ENCODE assay signal across 22 cellular contexts in genomic region chr12:131266591-131267467, GRCh38.
"Had no signal": no experiment of that assay in that cellular context is flagged by ENCODE, and none has a peak within 500 bp of the region (broad histone marks: within the 10 kb centered on the region; RNA-seq: fewer than 3 reads in every experiment).

No MANE protein-coding gene starts in this region.

- H3K4me2 ChIP-seq: hepatocyte had no signal

- H3K27ac ChIP-seq: ascending aorta, epithelial cell of prostate, hepatocyte, parathyroid adenoma had no signal

- H3K4me1 Mint-ChIP-seq: activated T-helper 17 cell treated with anti-CD3 and anti-CD28 coated beads, Interleukin-2, amount 50 U/mL, for 72 hours; endodermal cell; memory B cell had no signal

- H3K27me3 Mint-ChIP-seq: activated naive CD8-positive, alpha-beta T cell; activated T-cell treated with anti-CD3 and anti-CD28 coated beads, Interleukin-2, amount 50 U/mL, for 24 hours; activated T-helper 17 cell treated with anti-CD3 and anti-CD28 coated beads, Interleukin-2, amount 50 U/mL, for 72 hours; memory B cell; natural killer cell treated with Interleukin-12 subunit alpha and Interleukin-12 subunit beta and Interleukin-15 and Interleukin-18, amount 100 ng/mL, for 72 hours had no signal

- H3K4me3 Mint-ChIP-seq: activated naive CD8-positive, alpha-beta T cell; activated T-cell treated with anti-CD3 and anti-CD28 coated beads, Interleukin-2, amount 50 U/mL, for 24 hours; activated T-helper 17 cell treated with anti-CD3 and anti-CD28 coated beads, Interleukin-2, amount 50 U/mL, for 72 hours; endodermal cell; memory B cell; natural killer cell treated with Interleukin-12 subunit alpha and Interleukin-12 subunit beta and Interleukin-15 and Interleukin-18, amount 100 ng/mL, for 72 hours; T-helper 2 cell treated with Interferon-gamma antibody and Interleukin-4, amounts not matched to agents 5 μg/mL and 100 μg/mL, for 36 hours had no signal

- H3K36me3 ChIP-seq: adrenal gland, ascending aorta, tibial nerve had no signal

- H3K4me1 ChIP-seq: ascending aorta, parathyroid adenoma had no signal

- H3K9me3 ChIP-seq: adrenal gland, ascending aorta, tibial nerve had no signal

- DNase-seq: activated CD4-positive, alpha-beta T cell treated with anti-CD3 and anti-CD28 coated beads for 1 hour; activated CD4-positive, alpha-beta T cell treated with anti-CD3 and anti-CD28 coated beads, Interleukin-2, amount 50 U/mL, for 1 hour; activated naive CD4-positive, alpha-beta T cell; activated T-cell treated with anti-CD3 and anti-CD28 coated beads, Interleukin-2, amount 50 U/mL, for 24 hours; cerebellar nuclear complex; cortex of kidney; endodermal cell; foreskin fibroblast; right cardiac atrium; stimulated activated CD4-positive, alpha-beta T cell treated with anti-CD3 and anti-CD28 coated beads, Interleukin-4, amount 100 ng/mL, for 24 hours; stimulated activated naive CD4-positive, alpha-beta T cell treated with Interleukin-2 at 50 U/mL for 16 hours had no signal

- H3K36me3 Mint-ChIP-seq: activated naive CD8-positive, alpha-beta T cell; memory B cell; natural killer cell treated with Interleukin-12 subunit alpha and Interleukin-12 subunit beta and Interleukin-15 and Interleukin-18, amount 100 ng/mL, for 72 hours had no signal

- H3K9me3 Mint-ChIP-seq: activated T-cell treated with anti-CD3 and anti-CD28 coated beads, Interleukin-2, amount 50 U/mL, for 24 hours; activated T-helper 17 cell treated with anti-CD3 and anti-CD28 coated beads, Interleukin-2, amount 50 U/mL, for 72 hours; endodermal cell; memory B cell; natural killer cell treated with Interleukin-12 subunit alpha and Interleukin-12 subunit beta and Interleukin-15 and Interleukin-18, amount 100 ng/mL, for 72 hours; T-helper 2 cell treated with Interferon-gamma antibody and Interleukin-4, amounts not matched to agents 5 μg/mL and 100 μg/mL, for 36 hours had no signal

- H3K9ac ChIP-seq: parathyroid adenoma had no signal

- H3K4me3 ChIP-seq: adrenal gland, ascending aorta, hepatocyte, tibial nerve had no signal

- H2AFZ ChIP-seq: hepatocyte, parathyroid adenoma had no signal

- H3K27ac Mint-ChIP-seq: activated naive CD8-positive, alpha-beta T cell; activated T-cell treated with anti-CD3 and anti-CD28 coated beads, Interleukin-2, amount 50 U/mL, for 24 hours; activated T-helper 17 cell treated with anti-CD3 and anti-CD28 coated beads, Interleukin-2, amount 50 U/mL, for 72 hours; endodermal cell; memory B cell; natural killer cell treated with Interleukin-12 subunit alpha and Interleukin-12 subunit beta and Interleukin-15 and Interleukin-18, amount 100 ng/mL, for 72 hours; T-helper 2 cell treated with Interferon-gamma antibody and Interleukin-4, amounts not matched to agents 5 μg/mL and 100 μg/mL, for 36 hours had no signal

- ATAC-seq: activated T-helper 17 cell treated with anti-CD3 and anti-CD28 coated beads, Interleukin-2, amount 50 U/mL, for 72 hours; natural killer cell treated with Interleukin-12 subunit alpha and Interleukin-12 subunit beta and Interleukin-15 and Interleukin-18, amount 100 ng/mL, for 72 hours; right cardiac atrium had no signal

- H3K27me3 ChIP-seq: adrenal gland, ascending aorta, hepatocyte, tibial nerve had no signal
